In genomic region chr2:152488075-152488474, GRCh38 we compare ENCODE assay signal across 22 cellular contexts.
"Had no signal": no experiment of that assay in that cellular context is flagged by ENCODE, and none has a peak within 500 bp of the region (broad histone marks: within the 10 kb centered on the region; RNA-seq: fewer than 3 reads in every experiment).

No MANE protein-coding gene starts in this region.

- H3K9me3 ChIP-seq: left lung, mucosa of descending colon, neutrophil, tibial nerve, vagina had no signal

- H3K4me2 ChIP-seq: hepatocyte had no signal

- H3K4me3 ChIP-seq: hepatocyte, left lung, mucosa of descending colon, tibial nerve, vagina had no signal

- H3K27ac ChIP-seq: left lung, neutrophil, parathyroid adenoma, vagina had no signal

- H3K9ac ChIP-seq: parathyroid adenoma had no signal

- H3K27me3 ChIP-seq: hepatocyte, left lung, neutrophil, tibial nerve, vagina had no signal

- DNase-seq: activated CD4-positive, alpha-beta T cell treated with anti-CD3 and anti-CD28 coated beads, Interleukin-2, amount 10 ng/mL, durations not matched to agents 24 days and 14 days; activated CD8-positive, alpha-beta memory T cell treated with anti-CD3 and anti-CD28 coated beads, Interleukin-2, amount 50 U/mL, for 48 hours; activated CD8-positive, alpha-beta T cell treated with anti-CD3 and anti-CD28 coated beads, Interleukin-2, amount 10 ng/mL, durations not matched to agents 7 days and 5 days; activated gamma-delta T cell; activated T-cell treated with anti-CD3 and anti-CD28 coated beads, Interleukin-2, amount 50 U/mL, for 72 hours; amniotic stem cell; left lung; mucosa of descending colon; naive thymus-derived CD4-positive, alpha-beta T cell; stimulated activated CD4-positive, alpha-beta T cell treated with anti-CD3 and anti-CD28 coated beads, Interleukin-2, amount 100 ng/mL, for 48 hours had no signal

- ATAC-seq: activated CD8-positive, alpha-beta T cell treated with anti-CD3 and anti-CD28 coated beads, Interleukin-2, amount 10 ng/mL, durations not matched to agents 7 days and 5 days; esophagus mucosa; left lung; mucosa of descending colon; naive thymus-derived CD4-positive, alpha-beta T cell; stimulated activated memory B cell treated with anti-CD40 and anti-IgM and Interleukin-4, amounts not matched to agents 10 μg/mL and 1 μg/mL and 100 μg/mL, for 72 hours; WTC11 had no signal

- FAIRE-seq: colon, endometrium, keratinocyte, TTC549 had no signal

- H2AFZ ChIP-seq: hepatocyte, parathyroid adenoma had no signal

- H3K36me3 ChIP-seq: left lung, neutrophil, tibial nerve, vagina had no signal
